In the genomic region with DNA sequence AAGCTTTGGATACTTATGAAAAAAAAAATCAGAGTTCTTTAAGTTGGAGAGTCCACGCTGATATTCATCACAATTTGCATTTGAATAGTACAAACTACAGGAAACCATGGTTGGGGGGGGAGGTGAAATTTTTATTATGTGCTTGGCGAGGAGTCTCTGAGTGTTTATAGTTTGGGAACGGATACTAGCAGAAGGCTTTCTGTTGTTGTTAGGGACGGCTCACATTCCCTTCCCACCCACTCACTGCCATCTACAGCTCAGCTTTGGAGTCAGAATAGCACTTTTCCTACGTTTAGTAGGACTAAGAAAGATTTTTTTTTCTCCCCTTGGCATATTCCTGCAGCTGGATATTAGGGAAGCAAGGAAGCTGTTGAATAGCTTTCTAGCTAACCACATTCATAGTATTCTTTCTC, we compare ENCODE assay signal across 8 cellular contexts.
DNase-seq lines count a peak whose midpoint lies in the region; ATAC-seq and TF ChIP-seq lines count a peak whose summit lies in the region.

No MANE protein-coding gene starts in this region.

- intact Hi-C loops in uterus (cut with DNase I; ENCODE audit: low total_unique reads) = no loop called here

- no peak for ATAC-seq in activated T-cell treated with anti-CD3 and anti-CD28 coated beads, Interleukin-2, amount 50 U/mL, for 4 hours

- H3K9me3 ChIP-seq in SJCRH30 (replicated peaks) (no peaks in the 10 kb centered on the region), mononuclear cell (ENCODE audit: low read depth, low read length) (no peaks in the 10 kb centered on the region), uterus (no peaks in the 10 kb centered on the region)
- no peaks in the 10 kb centered on the region for H3K9me3 ChIP-seq in effector memory CD4-positive, alpha-beta T cell (ENCODE audit: control insufficient read depth, low read length)

- peak overlapping the region; percentile 81 for H3K4me3 Mint-ChIP-seq in activated T-cell treated with anti-CD3 and anti-CD28 coated beads, Interleukin-2, amount 50 U/mL, for 4 hours
- no peak overlapping the region for H3K4me3 Mint-ChIP-seq in progenitor cell of endocrine pancreas (ENCODE audit: low read depth)

- peaks cover 18% of the 10 kb centered on the region for H3K4me1 ChIP-seq in SJCRH30
- H3K4me1 ChIP-seq in effector memory CD4-positive, alpha-beta T cell (ENCODE audit: control insufficient read depth, insufficient read depth, low read length, poor library complexity, severe bottlenecking) = peaks cover 4% of the 10 kb centered on the region
- H3K4me1 ChIP-seq in mononuclear cell (ENCODE audit: insufficient read depth, low read length) = peaks cover 52% of the 10 kb centered on the region
- peaks cover 0 to 14% of the 10 kb centered on the region in 2 donors for H3K4me1 ChIP-seq in uterus

- no peak for TF ChIP-seq POLR2A in uterus (IDR thresholded peaks at IDR 0.05)

- H3K27ac Mint-ChIP-seq in progenitor cell of endocrine pancreas = no peak overlapping the region

- H3K9me3 Mint-ChIP-seq in activated T-cell treated with anti-CD3 and anti-CD28 coated beads, Interleukin-2, amount 50 U/mL, for 4 hours = peaks cover 8% of the 10 kb centered on the region
- no peaks in the 10 kb centered on the region for H3K9me3 Mint-ChIP-seq in progenitor cell of endocrine pancreas (ENCODE audit: low read depth)

- peak overlapping the region; percentile 53 for H3K27ac ChIP-seq in SJCRH30
- no peak overlapping the region for H3K27ac ChIP-seq in effector memory CD4-positive, alpha-beta T cell (ENCODE audit: insufficient read depth, low read length, poor library complexity, severe bottlenecking)
- H3K27ac ChIP-seq in uterus = peak overlapping the region; percentile 86 to 97

- TF ChIP-seq CTCF in uterus (IDR thresholded peaks at IDR 0.05) (peak in 1 of 4 experiments; percentile 12), progenitor cell of endocrine pancreas (IDR thresholded peaks at IDR 0.05; ENCODE audit: unreplicated experiment) (no peak)

- H3K27me3 ChIP-seq in SJCRH30 (no peaks in the 10 kb centered on the region), mononuclear cell (ENCODE audit: insufficient read depth, low read length) (no peaks in the 10 kb centered on the region), uterus (no peaks in the 10 kb centered on the region)
- no peaks in the 10 kb centered on the region for H3K27me3 ChIP-seq in effector memory CD4-positive, alpha-beta T cell (replicated peaks; ENCODE audit: control insufficient read depth, insufficient read depth, low read length, poor library complexity, severe bottlenecking)

- peak overlapping the region; percentile 52 for H3K4me3 ChIP-seq in SJCRH30
- peak overlapping the region; percentile 35 for H3K4me3 ChIP-seq in effector memory CD4-positive, alpha-beta T cell (ENCODE audit: insufficient read depth, low read depth, low read length, poor library complexity, severe bottlenecking)
- peak overlapping the region; percentile 1 for H3K4me3 ChIP-seq in mononuclear cell (ENCODE audit: low read length)
- peak overlapping the region in 1 of 2 donors; percentile 22 for H3K4me3 ChIP-seq in uterus

- H3K4me1 Mint-ChIP-seq in activated T-cell treated with anti-CD3 and anti-CD28 coated beads, Interleukin-2, amount 50 U/mL, for 4 hours (ENCODE audit: low read depth) = peaks cover 47% of the 10 kb centered on the region
- peaks cover 22% of the 10 kb centered on the region for H3K4me1 Mint-ChIP-seq in progenitor cell of endocrine pancreas (ENCODE audit: low read depth)

- DNase-seq in activated T-cell treated with anti-CD3 and anti-CD28 coated beads, Interleukin-2, amount 50 U/mL, for 4 hours = no peak
- DNase-seq in activated T-cell treated with anti-CD3 and anti-CD28 coated beads for 4 hours = no peak
- DNase-seq in SJCRH30 = peak; percentile 48 to 77
- DNase-seq in effector memory CD4-positive, alpha-beta T cell = no peak
- peak; percentile 35 to 69 for DNase-seq in uterus
- DNase-seq in effector CD8-positive, alpha-beta T cell (lab: John Stamatoyannopoulos, UW) = no peak
- no peak for DNase-seq in progenitor cell of endocrine pancreas (ENCODE audit: low spot score, unreplicated experiment)

- no peaks in the 10 kb centered on the region for H3K27me3 Mint-ChIP-seq in activated T-cell treated with anti-CD3 and anti-CD28 coated beads, Interleukin-2, amount 50 U/mL, for 4 hours (ENCODE audit: low read depth)
- H3K27me3 Mint-ChIP-seq in progenitor cell of endocrine pancreas = no peaks in the 10 kb centered on the region

- H3K36me3 ChIP-seq in SJCRH30 (no peaks in the 10 kb centered on the region), uterus (no peaks in the 10 kb centered on the region)
- H3K36me3 ChIP-seq in effector memory CD4-positive, alpha-beta T cell (ENCODE audit: control insufficient read depth, insufficient read depth, low read length) = no peaks in the 10 kb centered on the region

- H3K36me3 Mint-ChIP-seq in activated T-cell treated with anti-CD3 and anti-CD28 coated beads, Interleukin-2, amount 50 U/mL, for 4 hours (ENCODE audit: insufficient read depth) = no peaks in the 10 kb centered on the region
- H3K36me3 Mint-ChIP-seq in progenitor cell of endocrine pancreas (ENCODE audit: insufficient read depth) = no peaks in the 10 kb centered on the region

Comparison
In these comparisons a context has a peak if more than half of its experiments do, and no peak if none do; other contexts are left out.
1. DNase-seq: peak in SJCRH30 (2 of 2) and uterus (2 of 2); none in activated T-cell treated with anti-CD3 and anti-CD28 coated beads, Interleukin-2, amount 50 U/mL, for 4 hours (single experiment), activated T-cell treated with anti-CD3 and anti-CD28 coated beads for 4 hours (single experiment), effector memory CD4-positive, alpha-beta T cell (0 of 3), effector CD8-positive, alpha-beta T cell (single experiment) and progenitor cell of endocrine pancreas (single experiment).